In genomic region chr7:15459018-15459621, GRCh38 we compare ENCODE assay signal across 16 cellular contexts.
DNase-seq lines count a peak whose midpoint lies in the region; ATAC-seq and TF ChIP-seq lines count a peak whose summit lies in the region.
"Had no signal": no experiment of that assay in that cellular context is flagged by ENCODE, and none has a peak within 500 bp of the region (broad histone marks: within the 10 kb centered on the region; RNA-seq: fewer than 3 reads in every experiment).

No MANE protein-coding gene starts in this region.

- CTCF ChIA-PET in A673 (lab: Charles Lee): no interaction called here

- no peaks in the 10 kb centered on the region for H3K36me3 Mint-ChIP-seq in glutamatergic neuron (ENCODE audit: unreplicated experiment)
- H3K36me3 Mint-ChIP-seq: activated naive CD8-positive, alpha-beta T cell; T-cell had no signal

- H3K4me1 ChIP-seq in A673 (ENCODE audit: insufficient read depth, low read length, poor library complexity, severe bottlenecking): peaks cover 11% of the 10 kb centered on the region

- peak; percentile 72 for DNase-seq in A673 (ENCODE audit: low spot score)
- DNase-seq in EL: peak; percentile 35
- DNase-seq in NCI-H226: peak; percentile 43
- peak; percentile 24 for DNase-seq in glutamatergic neuron
- no peak for DNase-seq in caudate nucleus (lab: John Stamatoyannopoulos, UW)
- DNase-seq in GF-D8 (lab: John Stamatoyannopoulos, UW): no peak
- DNase-seq: OCI-M1; stimulated activated CD4-positive, alpha-beta T cell treated with anti-CD3 and anti-CD28 coated beads, Interleukin-2, amount 100 ng/mL, for 24 hours; stimulated activated CD8-positive, alpha-beta memory T cell treated with anti-CD3 and anti-CD28 coated beads, Interleukin-4, amount 100 ng/mL, for 48 hours; T-cell; tibial artery had no signal

- POLR2A ChIA-PET in A673 (lab: Charles Lee; ENCODE audit: low non-redundant PET): no interaction called here

- BruUV-seq in A673 (replicated peaks; lab: Mats Ljungman, UMichigan): no TSS peak

- H3K27ac Mint-ChIP-seq in glutamatergic neuron (ENCODE audit: unreplicated experiment): peak overlapping the region; percentile 93
- H3K27ac Mint-ChIP-seq: activated naive CD8-positive, alpha-beta T cell; T-cell had no signal

- peaks cover 25% of the 10 kb centered on the region for H3K4me1 Mint-ChIP-seq in glutamatergic neuron (ENCODE audit: low read depth, unreplicated experiment)
- H3K4me1 Mint-ChIP-seq: T-cell had no signal

- H3K4me3 ChIP-seq in A673 (ENCODE audit: low read depth, low read length, poor library complexity, severe bottlenecking): no peak overlapping the region
- H3K4me3 ChIP-seq: BLaER1 treated with 17β-estradiol and CSF1 and Interleukin-3, amounts not matched to agents 10 nM and 100 nM; tibial artery had no signal

- H3K36me3 ChIP-seq in A673 (ENCODE audit: insufficient read depth, low read length, poor library complexity, severe bottlenecking): no peaks in the 10 kb centered on the region
- H3K36me3 ChIP-seq: BLaER1 treated with 17β-estradiol and CSF1 and Interleukin-3, amounts not matched to agents 10 nM and 100 nM; tibial artery had no signal

- H3K9me3 ChIP-seq in A673 (ENCODE audit: low read depth, low read length, poor library complexity, severe bottlenecking): no peaks in the 10 kb centered on the region
- H3K9me3 ChIP-seq: BLaER1 treated with 17β-estradiol and CSF1 and Interleukin-3, amounts not matched to agents 10 nM and 100 nM; tibial artery had no signal

- no peak overlapping the region for H3K27ac ChIP-seq in A673 (ENCODE audit: low read depth, low read length, poor library complexity, severe bottlenecking)
- no peak overlapping the region for H3K27ac ChIP-seq in caudate nucleus (ENCODE audit: low read depth, low read length)
- H3K27ac ChIP-seq: BLaER1 treated with 17β-estradiol and CSF1 and Interleukin-3, amounts not matched to agents 10 nM and 100 nM had no signal

- peaks cover 2% of the 10 kb centered on the region for H3K9me3 Mint-ChIP-seq in glutamatergic neuron (ENCODE audit: unreplicated experiment)

- peak overlapping the region; percentile 61 for H3K4me3 Mint-ChIP-seq in glutamatergic neuron (ENCODE audit: unreplicated experiment)
- H3K4me3 Mint-ChIP-seq: activated naive CD8-positive, alpha-beta T cell; T-cell had no signal

- ATAC-seq in GM21390 (IDR thresholded peaks at IDR 0.05; ENCODE audit: unreplicated experiment): no peak
- ATAC-seq in GM19395 (IDR thresholded peaks at IDR 0.05; ENCODE audit: unreplicated experiment): no peak
- ATAC-seq: activated CD4-positive, CD25-positive, alpha-beta regulatory T cell treated with anti-CD3 and anti-CD28 coated beads, Interleukin-2, amount 50 U/mL, for 24 hours; T-cell had no signal

- H3K27me3 Mint-ChIP-seq in glutamatergic neuron (ENCODE audit: unreplicated experiment): no peaks in the 10 kb centered on the region
- H3K27me3 Mint-ChIP-seq: activated naive CD8-positive, alpha-beta T cell; T-cell had no signal

- TF ChIP-seq CTCF in A673 (conservative IDR thresholded peaks at IDR 0.05; ENCODE audit: low read depth, low read length): no peak
- no peak for TF ChIP-seq CTCF in glutamatergic neuron (IDR thresholded peaks at IDR 0.05; ENCODE audit: partially characterized antibody, unreplicated experiment)

- H3K27me3 ChIP-seq in A673 (replicated peaks; ENCODE audit: insufficient read depth, low read depth, low read length, poor library complexity): no peaks in the 10 kb centered on the region
- H3K27me3 ChIP-seq: BLaER1 treated with 17β-estradiol and CSF1 and Interleukin-3, amounts not matched to agents 10 nM and 100 nM; tibial artery had no signal

- intact Hi-C loops in A673 (cut with micrococcal nuclease; ENCODE audit: unreplicated experiment): no loop called here

Comparison
In these comparisons a context has a peak if more than half of its experiments do, and no peak if none do; other contexts are left out.
1. DNase-seq: peak in A673 (single experiment), EL (single experiment), NCI-H226 (single experiment) and glutamatergic neuron (single experiment); none in caudate nucleus (0 of 61) and GF-D8 (single experiment).